Comparison of ENCODE assay signal across 1 cellular context in genomic region chr2:239729681-239730566, GRCh38.
A peak's percentile ranks its signal among the peaks of the same experiment; 100 is the strongest.
TF ChIP-seq lines count a peak whose summit lies in the region.

No MANE protein-coding gene starts in this region.

TF ChIP-seq in HepG2, 621 proteins besides CTCF, POLR2A, EP300 and RAD21 (continued from another document):
- TF ChIP-seq, protein P1, sequence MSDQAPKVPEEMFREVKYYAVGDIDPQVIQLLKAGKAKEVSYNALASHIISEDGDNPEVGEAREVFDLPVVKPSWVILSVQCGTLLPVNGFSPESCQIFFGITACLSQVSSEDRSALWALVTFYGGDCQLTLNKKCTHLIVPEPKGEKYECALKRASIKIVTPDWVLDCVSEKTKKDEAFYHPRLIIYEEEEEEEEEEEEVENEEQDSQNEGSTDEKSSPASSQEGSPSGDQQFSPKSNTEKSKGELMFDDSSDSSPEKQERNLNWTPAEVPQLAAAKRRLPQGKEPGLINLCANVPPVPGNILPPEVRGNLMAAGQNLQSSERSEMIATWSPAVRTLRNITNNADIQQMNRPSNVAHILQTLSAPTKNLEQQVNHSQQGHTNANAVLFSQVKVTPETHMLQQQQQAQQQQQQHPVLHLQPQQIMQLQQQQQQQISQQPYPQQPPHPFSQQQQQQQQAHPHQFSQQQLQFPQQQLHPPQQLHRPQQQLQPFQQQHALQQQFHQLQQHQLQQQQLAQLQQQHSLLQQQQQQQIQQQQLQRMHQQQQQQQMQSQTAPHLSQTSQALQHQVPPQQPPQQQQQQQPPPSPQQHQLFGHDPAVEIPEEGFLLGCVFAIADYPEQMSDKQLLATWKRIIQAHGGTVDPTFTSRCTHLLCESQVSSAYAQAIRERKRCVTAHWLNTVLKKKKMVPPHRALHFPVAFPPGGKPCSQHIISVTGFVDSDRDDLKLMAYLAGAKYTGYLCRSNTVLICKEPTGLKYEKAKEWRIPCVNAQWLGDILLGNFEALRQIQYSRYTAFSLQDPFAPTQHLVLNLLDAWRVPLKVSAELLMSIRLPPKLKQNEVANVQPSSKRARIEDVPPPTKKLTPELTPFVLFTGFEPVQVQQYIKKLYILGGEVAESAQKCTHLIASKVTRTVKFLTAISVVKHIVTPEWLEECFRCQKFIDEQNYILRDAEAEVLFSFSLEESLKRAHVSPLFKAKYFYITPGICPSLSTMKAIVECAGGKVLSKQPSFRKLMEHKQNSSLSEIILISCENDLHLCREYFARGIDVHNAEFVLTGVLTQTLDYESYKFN (CRISPR knock-in tag; conservative IDR thresholded peaks at IDR 0.05) = no peak
- TF ChIP-seq ZNF768 (CRISPR knock-in tag; IDR thresholded peaks at IDR 0.05) = peak; percentile 97
- TF ChIP-seq ZNF605 (CRISPR knock-in tag; IDR thresholded peaks at IDR 0.05) = no peak
- no peak for TF ChIP-seq ZNF264 (CRISPR knock-in tag; IDR thresholded peaks at IDR 0.05)
